18 cellular contexts compared by ENCODE assay signal in the genomic region with DNA sequence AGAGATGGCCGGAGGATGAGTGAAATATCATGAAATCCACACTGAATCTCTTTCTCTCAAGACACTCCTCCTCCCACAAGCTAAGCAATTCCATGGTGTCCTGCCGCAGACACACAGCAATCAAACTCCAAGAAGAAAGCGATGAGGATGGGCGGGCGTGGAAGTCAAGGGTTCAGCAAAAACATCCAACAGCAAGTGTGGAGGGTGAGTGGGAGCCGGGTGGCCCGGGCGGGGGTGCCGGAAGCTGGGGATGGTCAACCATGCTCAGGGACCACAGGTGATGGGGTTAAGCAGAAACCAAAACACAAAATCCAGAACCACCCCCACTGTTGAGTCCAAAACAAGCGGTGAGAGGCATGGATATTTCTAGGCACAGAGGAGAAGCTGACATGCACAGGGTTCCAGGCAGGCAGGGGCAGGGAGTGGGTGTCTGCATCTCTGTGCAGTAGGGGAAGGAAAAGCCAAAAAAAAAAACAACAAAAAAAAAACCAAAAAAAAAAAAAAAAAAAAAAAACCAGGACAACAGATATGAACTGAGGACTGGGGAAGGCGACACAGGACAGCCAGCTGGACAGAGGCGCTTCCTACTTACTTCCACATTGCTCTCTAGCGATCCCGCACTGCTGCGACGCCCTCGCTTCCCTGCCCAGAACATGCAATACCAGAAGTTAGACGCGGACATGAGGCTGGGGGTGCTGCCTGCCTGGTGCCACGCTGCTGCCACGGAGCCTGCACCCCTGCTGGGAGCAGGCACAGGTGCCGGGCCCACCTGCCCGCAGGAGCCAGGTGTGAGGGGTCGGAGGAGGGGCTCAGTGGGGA.
A peak's percentile ranks its signal among the peaks of the same experiment; 100 is the strongest.
DNase-seq lines count a peak whose midpoint lies in the region; TF ChIP-seq lines count a peak whose summit lies in the region.
"Had no signal": no experiment of that assay in that cellular context is flagged by ENCODE, and none has a peak within 500 bp of the region (broad histone marks: within the 10 kb centered on the region; RNA-seq: fewer than 3 reads in every experiment).

No MANE protein-coding gene starts in this region.

- H3K79me2 ChIP-seq in Loucy (ENCODE audit: insufficient read depth, low read length) = no peaks in the 10 kb centered on the region

- TF ChIP-seq CTCF in Loucy (conservative IDR thresholded peaks at IDR 0.05; ENCODE audit: low read length) = no peak
- no peak for TF ChIP-seq CTCF in glutamatergic neuron (IDR thresholded peaks at IDR 0.05; ENCODE audit: partially characterized antibody, unreplicated experiment)
- TF ChIP-seq CTCF in neutrophil (IDR thresholded peaks at IDR 0.05) = no peak
- TF ChIP-seq CTCF in MCF 10A (IDR thresholded peaks at IDR 0.05; ENCODE audit: unreplicated experiment) = no peak

- no peak overlapping the region for H3K4me3 Mint-ChIP-seq in glutamatergic neuron (ENCODE audit: unreplicated experiment)
- H3K4me3 Mint-ChIP-seq in MCF 10A (ENCODE audit: unreplicated experiment) = no peak overlapping the region
- H3K4me3 Mint-ChIP-seq: naive thymus-derived CD8-positive, alpha-beta T cell had no signal

- peaks cover 22% of the 10 kb centered on the region for H3K9me3 Mint-ChIP-seq in glutamatergic neuron (ENCODE audit: unreplicated experiment)
- no peaks in the 10 kb centered on the region for H3K9me3 Mint-ChIP-seq in MCF 10A (ENCODE audit: unreplicated experiment)
- H3K9me3 Mint-ChIP-seq: naive thymus-derived CD8-positive, alpha-beta T cell had no signal

- peak overlapping the region; percentile 34 for H3K9ac ChIP-seq in Loucy (ENCODE audit: low read depth, low read length, poor library complexity, severe bottlenecking)

- H3K9me3 ChIP-seq in Loucy (ENCODE audit: insufficient read depth, low read depth, low read length) (no peaks in the 10 kb centered on the region), neutrophil (no peaks in the 10 kb centered on the region)
- H3K9me3 ChIP-seq: breast epithelium, esophagus muscularis mucosa, MG63, SJSA1, thyroid gland had no signal

- BruUV-seq in MCF 10A (replicated peaks; lab: Mats Ljungman, UMichigan) = no TSS peak

- H3K27me3 ChIP-seq in Loucy (ENCODE audit: insufficient read depth, low read length, poor library complexity, severe bottlenecking) = no peaks in the 10 kb centered on the region
- no peaks in the 10 kb centered on the region for H3K27me3 ChIP-seq in neutrophil
- H3K27me3 ChIP-seq: breast epithelium, esophagus muscularis mucosa, MG63, SJSA1, thyroid gland had no signal

- DNase-seq in NCI-H2171 treated with DMSO at 0.1 percent for 48 hours (lab: John Stamatoyannopoulos, UW) = peak; percentile 32
- no peak for DNase-seq in NCI-H2171 (lab: John Stamatoyannopoulos, UW)
- peak; percentile 10 for DNase-seq in glutamatergic neuron
- DNase-seq in HEK293T (ENCODE audit: extremely low spot score) = no peak
- DNase-seq in EL = no peak
- DNase-seq in MCF 10A (ENCODE audit: unreplicated experiment) = no peak
- DNase-seq: activated CD4-positive, CD25-positive, alpha-beta regulatory T cell; mammary epithelial cell; MG63; naive thymus-derived CD8-positive, alpha-beta T cell; T-helper 2 cell; thyroid gland had no signal

- POLR2A ChIA-PET in HEK293T (lab: Yijun Ruan, JAX) (no interaction called here), MCF 10A (lab: Yijun Ruan, JAX) (interaction anchor here (1.0 kb wide), 1 partner anchor 25 kb away, joined by 3 read pairs; no protein-coding TSS in a partner anchor)

- H3K27me3 Mint-ChIP-seq in glutamatergic neuron (ENCODE audit: unreplicated experiment) (peaks cover 28% of the 10 kb centered on the region), MCF 10A (ENCODE audit: insufficient read depth, unreplicated experiment) (no peaks in the 10 kb centered on the region)
- H3K27me3 Mint-ChIP-seq: naive thymus-derived CD8-positive, alpha-beta T cell had no signal

- peak overlapping the region; percentile 62 for H3K27ac Mint-ChIP-seq in glutamatergic neuron (ENCODE audit: unreplicated experiment)
- H3K27ac Mint-ChIP-seq in MCF 10A (ENCODE audit: low read depth, unreplicated experiment) = no peak overlapping the region

- H3K4me2 ChIP-seq in Loucy (ENCODE audit: low read depth, low read length, poor library complexity, severe bottlenecking) = peak overlapping the region; percentile 54

- H3F3A ChIP-seq in Loucy (ENCODE audit: low read depth) = no peaks in the 10 kb centered on the region

- H3K36me3 ChIP-seq in Loucy (ENCODE audit: insufficient read depth, low read length) (peaks cover 54% of the 10 kb centered on the region; the same call in 1 of the 2 replicates), neutrophil (peaks cover 100% of the 10 kb centered on the region)
- H3K36me3 ChIP-seq: MG63 had no signal

- H3K4me1 Mint-ChIP-seq in glutamatergic neuron (ENCODE audit: low read depth, unreplicated experiment) = peaks cover 46% of the 10 kb centered on the region
- no peaks in the 10 kb centered on the region for H3K4me1 Mint-ChIP-seq in MCF 10A (ENCODE audit: insufficient read depth, unreplicated experiment)

- H4K20me1 ChIP-seq in Loucy (ENCODE audit: insufficient read depth, low read length, poor library complexity, severe bottlenecking) = no peaks in the 10 kb centered on the region

- H3K36me3 Mint-ChIP-seq in glutamatergic neuron (ENCODE audit: unreplicated experiment) (peaks cover 4% of the 10 kb centered on the region), MCF 10A (ENCODE audit: insufficient read depth, unreplicated experiment) (peaks cover 22% of the 10 kb centered on the region)

- H3K9me2 ChIP-seq in Loucy (replicated peaks; ENCODE audit: low read depth, low read length) = no peaks in the 10 kb centered on the region

- H3K27ac ChIP-seq in neutrophil = peak overlapping the region; percentile 54
- H3K27ac ChIP-seq: breast epithelium, C4-2B, esophagus muscularis mucosa, SJSA1, thyroid gland had no signal

- H3K4me3 ChIP-seq in Loucy (ENCODE audit: low read length, poor library complexity, severe bottlenecking) = no peak overlapping the region
- no peak overlapping the region for H3K4me3 ChIP-seq in neutrophil (ENCODE audit: low read depth in 1 of 2, low read length in 1 of 2)
- H3K4me3 ChIP-seq: breast epithelium, esophagus muscularis mucosa, MG63, SJSA1, thyroid gland had no signal

- intact Hi-C loops in MCF 10A (cut with micrococcal nuclease) = no loop called here

- no peak overlapping the region for H2AFZ ChIP-seq in Loucy (ENCODE audit: low read length)

- CTCF ChIA-PET in HEK293T (lab: Yijun Ruan, JAX) (no interaction called here), MCF 10A (lab: Yijun Ruan, JAX) (interaction anchor here (0.5 to 2.0 kb wide), 2 partner anchors 10 to 758 kb away, joined by 3 to 9 read pairs; no protein-coding TSS in a partner anchor)

- H3K4me1 ChIP-seq in Loucy (ENCODE audit: insufficient read depth, low read length, poor library complexity, severe bottlenecking) (peaks cover 42% of the 10 kb centered on the region), neutrophil (ENCODE audit: control insufficient read depth in 1 of 2, insufficient read depth in 1 of 2, low read depth in 1 of 2, low read length in 1 of 2) (peaks cover 10 to 18% of the 10 kb centered on the region in 2 experiments)
- H3K4me1 ChIP-seq: breast epithelium, SJSA1, thyroid gland had no signal

TF ChIP-seq in HEK293T, 16 proteins besides CTCF, POLR2A, EP300 and RAD21:
- TF ChIP-seq ELF4 (IDR thresholded peaks at IDR 0.05) (no peak), L3MBTL2 (conservative IDR thresholded peaks at IDR 0.05) (no peak), HDGF (IDR thresholded peaks at IDR 0.05; ENCODE audit: borderline replicate concordance) (no peak), FOXM1 (IDR thresholded peaks at IDR 0.05; ENCODE audit: borderline replicate concordance) (no peak), CTBP1 (IDR thresholded peaks at IDR 0.05; ENCODE audit: borderline replicate concordance) (no peak), FOXK2 (IDR thresholded peaks at IDR 0.05) (no peak)

Comparison
In these comparisons a context has a peak if more than half of its experiments do, and no peak if none do; other contexts are left out.
1. DNase-seq: peak in NCI-H2171 treated with DMSO at 0.1 percent for 48 hours (single experiment) and glutamatergic neuron (single experiment); none in NCI-H2171 (single experiment), HEK293T (single experiment), EL (single experiment) and MCF 10A (single experiment).